ENCODE assay signal across 8 cellular contexts in the genomic region with DNA sequence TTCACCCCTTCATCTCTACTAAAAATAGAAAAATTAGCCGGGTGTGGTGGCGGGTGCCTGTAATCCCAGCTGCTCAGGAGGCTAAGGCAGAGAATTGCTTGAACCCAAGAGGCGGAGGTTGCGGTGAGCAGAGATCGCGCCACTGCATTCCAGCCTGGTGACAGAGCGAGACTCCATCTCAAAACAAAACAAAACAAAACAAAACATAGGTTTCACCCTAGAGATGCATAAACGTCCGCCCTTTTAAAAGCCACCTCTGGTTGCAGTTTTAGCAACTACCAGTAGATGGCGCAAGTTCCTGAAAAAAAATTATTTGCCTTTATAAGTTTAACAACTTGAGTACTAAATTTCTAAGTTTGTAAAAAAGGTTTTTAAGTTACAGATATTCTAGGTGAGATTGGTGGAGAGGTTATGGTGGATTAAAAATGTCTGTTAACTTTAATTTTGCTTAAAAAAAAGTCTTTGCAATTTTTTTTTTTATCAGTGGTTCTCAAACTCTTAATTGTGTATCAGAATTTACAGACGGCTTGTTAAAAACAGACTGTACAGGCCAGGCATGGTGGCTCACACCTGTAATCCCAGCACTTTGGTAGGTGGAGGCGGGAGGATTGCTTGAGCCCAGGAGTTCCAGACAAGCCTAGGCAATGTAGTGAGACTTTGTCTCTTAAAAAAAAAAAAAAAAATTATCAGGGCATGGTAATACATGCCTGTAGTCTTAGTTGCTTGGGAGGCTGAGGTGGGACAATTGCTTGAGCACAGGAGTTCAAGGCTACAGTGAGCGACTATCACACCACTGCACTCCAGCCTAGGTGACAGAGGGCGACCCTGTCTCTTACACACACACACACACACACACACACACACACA. TPM values are rescaled to one million over a fixed set of nuclear protein-coding genes. Genes with fewer than 3 reads are reported as not detected.
DNase-seq lines count a peak whose midpoint lies in the region; ATAC-seq, FAIRE-seq and TF ChIP-seq lines count a peak whose summit lies in the region.

No MANE protein-coding gene starts in this region.

- no peak overlapping the region for H3K4me3 ChIP-seq in Jurkat, Clone E6-1 (ENCODE audit: low read length)
- no peak overlapping the region for H3K4me3 ChIP-seq in GM12878

- peak; percentile 58 to 79 (median 71) for TF ChIP-seq CTCF in GM12878 (IDR thresholded peaks at IDR 0.05 in 2 of 3, conservative IDR thresholded peaks at IDR 0.05 in 1 of 3; ENCODE audit: control insufficient read depth in 2 of 3, extremely low read depth in 1 of 3, insufficient read depth in 1 of 3, low read depth in 3 of 3, low read length in 3 of 3)

- no peaks in the 10 kb centered on the region for H4K20me1 ChIP-seq in GM12878 (ENCODE audit: control insufficient read depth, insufficient read depth)

- peak overlapping the region; percentile 35; the same call in 1 of the 2 replicates for H3K4me2 ChIP-seq in GM12878 (ENCODE audit: control insufficient read depth, insufficient read depth)

- H3K4me1 ChIP-seq in GM12878 (ENCODE audit: control insufficient read depth, insufficient read depth, low read length): no peaks in the 10 kb centered on the region

- no peaks in the 10 kb centered on the region for H3K27me3 ChIP-seq in GM12878 (replicated peaks in 1 of 2; ENCODE audit: control insufficient read depth in 2 of 2, insufficient read depth in 2 of 2, low read length in 1 of 2)

- H2AFZ ChIP-seq in GM12878 (ENCODE audit: control insufficient read depth, low read depth, low read length): no peak overlapping the region

- POLR2A ChIA-PET in GM12878 (lab: Charles Lee): no interaction called here

- H3K9ac ChIP-seq in GM12878 (ENCODE audit: control insufficient read depth, insufficient read depth, low read length): no peak overlapping the region

- TF ChIP-seq RAD21 in GM12878 (IDR thresholded peaks at IDR 0.05; ENCODE audit: insufficient read depth, low read depth, low read length): peak; percentile 65

- FAIRE-seq in GM12878 (lab: Jason Lieb, UNC): peak; percentile 59

- SMC1A ChIA-PET in GM12878 (lab: Charles Lee; ENCODE audit: uncharacterized antibody, unreplicated experiment): no interaction called here

- RAD21 ChIA-PET in GM12878 (lab: Charles Lee; ENCODE audit: unreplicated experiment): interaction anchor here (2.0 kb wide), 1 partner anchor 299 kb away, joined by 8 read pairs; no protein-coding TSS in a partner anchor

- 28% methylated on average over 13 of the region's 14 CpGs for WGBS in GM12878 (ENCODE audit: insufficient coverage, insufficient replicate concordance, low lambda C conversion rate, missing lambda C conversion rate)

- intact Hi-C loops in GM12878 (cut with micrococcal nuclease; ENCODE audit: unreplicated experiment): loop anchor here (5.0 kb wide), 1 partner anchor 299 kb away; no protein-coding TSS in a partner anchor

- H3K36me3 ChIP-seq in GM12878 (ENCODE audit: control insufficient read depth in 2 of 2, insufficient read depth in 2 of 2, low read length in 1 of 2): peaks cover 0 to 3% of the 10 kb centered on the region in 2 experiments; a peak in 2 of 4 replicates

- BruUV-seq in GM12878 (replicated peaks; lab: Mats Ljungman, UMichigan): no TSS peak

- in situ Hi-C loops in GM12878 (cut with MboI): no loop called here

- no peak for TF ChIP-seq EP300 in GM12878 (IDR thresholded peaks at IDR 0.05; ENCODE audit: borderline replicate concordance in 1 of 2, control insufficient read depth in 1 of 2, low read depth in 2 of 2, low read length in 2 of 2)

- H3K9me3 ChIP-seq in GM12878 (replicated peaks; ENCODE audit: control insufficient read depth, insufficient read depth, low read length): no peaks in the 10 kb centered on the region

- peak; percentile 96 for ATAC-seq in GM12878

- DNase-seq in NCI-H1694 treated with DMSO at 0.1 percent for 48 hours (lab: John Stamatoyannopoulos, UW): peak; percentile 23
- no peak for DNase-seq in NCI-H1694 (lab: John Stamatoyannopoulos, UW)
- peak; percentile 64 for DNase-seq in Jurkat, Clone E6-1 (ENCODE audit: low read depth, low spot score)
- peak; percentile 53 for DNase-seq in SW480 (ENCODE audit: low spot score)
- peak; percentile 30 for DNase-seq in GM12878 (ENCODE audit: low read depth, low spot score)
- peak; percentile 60 for DNase-seq in islet precursor cell
- peak; percentile 31 for DNase-seq in stimulated activated CD8-positive, alpha-beta memory T cell treated with anti-CD3 and anti-CD28 coated beads, Interleukin-15, amount 100 ng/mL, for 1 hour (ENCODE audit: low read depth)
- DNase-seq in NCI-H510A (lab: John Stamatoyannopoulos, UW): no peak

- H3K79me2 ChIP-seq in GM12878 (ENCODE audit: control insufficient read depth, insufficient read depth, low read length): no peaks in the 10 kb centered on the region

- CTCF ChIA-PET in GM12878 (lab: Yijun Ruan, JAX): interaction anchor here (0.6 to 2.4 kb wide), 6 partner anchors 8 to 455 kb away, joined by 3 to 11 read pairs (median 4); no protein-coding TSS in a partner anchor

- H3K27ac ChIP-seq in GM12878 (ENCODE audit: control insufficient read depth, insufficient read depth): no peak overlapping the region

- TF ChIP-seq POLR2A in GM12878 (IDR thresholded peaks at IDR 0.05; ENCODE audit: low read depth, low read length): no peak

TF ChIP-seq in GM12878, 131 proteins besides CTCF, POLR2A, EP300 and RAD21:
- TF ChIP-seq YY1 (IDR thresholded peaks at IDR 0.05; ENCODE audit: low read depth, low read length): no peak
- TF ChIP-seq NRF1 (conservative IDR thresholded peaks at IDR 0.05; ENCODE audit: low read depth, low read length): no peak
- peak; percentile 26; the same call in 1 of the 2 replicates for TF ChIP-seq SMC3 (IDR thresholded peaks at IDR 0.05; ENCODE audit: borderline replicate concordance, low read length)
- no peak for TF ChIP-seq SIN3A (IDR thresholded peaks at IDR 0.05; ENCODE audit: low read depth, low read length)
- 0 out of 2 replicates have a peak, but pooled peaks have one; percentile 21 for TF ChIP-seq RUNX3 (IDR thresholded peaks at IDR 0.05; ENCODE audit: low read length)
- TF ChIP-seq ZBTB33 (IDR thresholded peaks at IDR 0.05): 0 out of 2 replicates have a peak, but pooled peaks have one; percentile 48
- peak; percentile 27 for TF ChIP-seq SKIL (IDR thresholded peaks at IDR 0.05; ENCODE audit: low read depth, poor library complexity, severe bottlenecking)
- no peak for TF ChIP-seq ATF7 (IDR thresholded peaks at IDR 0.05; ENCODE audit: low read depth)
- peak; percentile 46; the same call in 1 of the 2 replicates for TF ChIP-seq HDGF (IDR thresholded peaks at IDR 0.05)

RNA-seq across cellular contexts. Expression of gene NAA16, which starts 42.1 kb away (rescaled TPM):
- 22.6 TPM for polyA plus RNA-seq in Jurkat, Clone E6-1 (2012; ENCODE audit: insufficient read depth, insufficient read length)
- 54.3 and 58.2 TPM in 2 replicates for total RNA-seq in GM12878 (2013; cell fraction: nucleolus; rRNA removed)
- total RNA-seq in GM12878 (2014; rRNA removed) (12.0 and 13.1 TPM in 2 replicates), GM12878 (2014; rRNA removed; fragmentation: Illumina TruSeq; extraction: Trizol) (13.8 and 15.3 TPM in 2 replicates), GM12878 (2021) (11.9 and 16.0 TPM in 2 replicates)
- 3.8 TPM for polyA plus RNA-seq in GM12878 (2011; ENCODE audit: low read depth)
- polyA plus RNA-seq in GM12878 (2011; rRNA removed) (13.3 and 21.1 TPM in 2 replicates), GM12878 (2014; fragmentation: Illumina TruSeq; extraction: Trizol) (18.5 and 21.1 TPM in 2 replicates), GM12878 (2014; fragmentation: Nextera tagmentation; extraction: Ambion mirVana) (1 to 10 TPM; 5.4 to 6.3 TPM), GM12878 (2014; rRNA removed) (10.4 and 10.9 TPM in 2 replicates), GM12878 (2016; fragmentation: Nextera tagmentation; extraction: Ambion mirVana) (10 to 100 TPM; 13.0 to 14.9 TPM)
- 4.7 and 5.3 TPM in 2 replicates for polyA plus RNA-seq in GM12878 (2011; cell fraction: cytosol; rRNA removed)
- 20.3 and 27.2 TPM in 2 replicates for polyA plus RNA-seq in GM12878 (2011; cell fraction: nucleus; rRNA removed)
- polyA plus RNA-seq in GM12878 (2012): 8.5 and 8.6 TPM in 2 replicates
- 7.7 and 12.4 TPM in 2 replicates for polyA minus RNA-seq in GM12878 (2011; rRNA and poly(A)+ RNA removed)
- polyA minus RNA-seq in GM12878 (2011; cell fraction: cytosol; rRNA and poly(A)+ RNA removed): 4.9 and 6.0 TPM in 2 replicates
- polyA minus RNA-seq in GM12878 (2011; cell fraction: nucleus; rRNA and poly(A)+ RNA removed): 15.7 and 28.6 TPM in 2 replicates

Comparison
In these comparisons a context has a peak if more than half of its experiments do, and no peak if none do; other contexts are left out.
1. DNase-seq: peak in NCI-H1694 treated with DMSO at 0.1 percent for 48 hours (single experiment), Jurkat, Clone E6-1 (single experiment), SW480 (single experiment), GM12878 (single experiment), islet precursor cell (single experiment) and stimulated activated CD8-positive, alpha-beta memory T cell treated with anti-CD3 and anti-CD28 coated beads, Interleukin-15, amount 100 ng/mL, for 1 hour (single experiment); none in NCI-H1694 (single experiment) and NCI-H510A (single experiment).